8 cellular contexts compared by ENCODE assay signal in the genomic region with DNA sequence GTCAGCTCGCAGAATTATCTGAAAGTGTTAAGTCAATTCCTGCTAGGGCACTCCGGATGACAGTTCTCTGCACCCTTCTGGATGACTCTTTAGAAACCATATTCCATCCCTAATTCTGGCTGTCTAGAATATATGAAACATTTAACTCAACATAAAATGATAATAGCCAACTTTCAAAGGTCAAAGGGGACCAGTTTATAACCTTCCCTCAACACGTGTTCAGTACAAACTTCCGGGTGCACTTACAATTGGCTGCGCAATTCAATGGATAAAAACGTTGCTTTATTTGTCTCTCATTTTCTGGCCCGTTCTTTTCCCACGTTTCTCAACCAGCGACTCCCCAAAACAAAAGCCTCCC. TPM values are rescaled to one million over a fixed set of nuclear protein-coding genes. Genes with fewer than 3 reads are reported as not detected.
DNase-seq lines count a peak whose midpoint lies in the region; ATAC-seq and TF ChIP-seq lines count a peak whose summit lies in the region.

No MANE protein-coding gene starts in this region.

- H3K27ac ChIP-seq in DOHH2 (ENCODE audit: low read depth, low read length) (peak overlapping the region; percentile 94), KMS-11 (peak overlapping the region; percentile 47; the same call in 1 of the 2 replicates), lung (ENCODE audit: low read depth in 1 of 2, low read length in 1 of 2) (peak overlapping the region; percentile 36 to 83), uterus (peak overlapping the region; percentile 94 to 96)

- peak overlapping the region; percentile 66; the same call in 1 of the 2 replicates for H3K9ac ChIP-seq in KMS-11

- no peak for ATAC-seq in lung (ENCODE audit: insufficient read depth, low FRiP score)
- no peak for ATAC-seq in HG03280 (IDR thresholded peaks at IDR 0.05; ENCODE audit: unreplicated experiment)

- H3K4me3 ChIP-seq in DOHH2 (ENCODE audit: low read length) (peak overlapping the region; percentile 87), KMS-11 (IDR thresholded peaks at IDR 0.05; ENCODE audit: insufficient read depth, low read depth, low read length) (no peak overlapping the region), astrocyte of the spinal cord (ENCODE audit: low read depth, low read length) (peak overlapping the region; percentile 80), lung (peak overlapping the region; percentile 89), uterus (peak overlapping the region; percentile 78 to 95)

- H3K27me3 ChIP-seq in DOHH2 (ENCODE audit: control insufficient read depth, low read length), result no peaks in the 10 kb centered on the region
- H3K27me3 ChIP-seq in KMS-11 (ENCODE audit: insufficient read depth, low read depth), result no peaks in the 10 kb centered on the region
- H3K27me3 ChIP-seq in lung (ENCODE audit: control insufficient read depth, insufficient read depth), result no peaks in the 10 kb centered on the region
- H3K27me3 ChIP-seq in uterus, result no peaks in the 10 kb centered on the region

- H3K36me3 ChIP-seq in DOHH2 (ENCODE audit: control insufficient read depth, low read length), result peaks cover 26% of the 10 kb centered on the region
- no peaks in the 10 kb centered on the region for H3K36me3 ChIP-seq in KMS-11 (ENCODE audit: insufficient read depth)
- peaks cover 0 to 1% of the 10 kb centered on the region in 2 donors for H3K36me3 ChIP-seq in lung (ENCODE audit: control insufficient read depth in 2 of 2, insufficient read depth in 2 of 2, low read length in 2 of 2)
- H3K36me3 ChIP-seq in uterus, result no peaks in the 10 kb centered on the region

- intact Hi-C loops in uterus (cut with DNase I; ENCODE audit: low total_unique reads), result no loop called here

- H3K4me1 ChIP-seq in DOHH2 (ENCODE audit: control insufficient read depth, low read length) (peaks cover 17% of the 10 kb centered on the region), KMS-11 (ENCODE audit: low read depth, poor library complexity, severe bottlenecking) (peaks cover 3% of the 10 kb centered on the region), lung (ENCODE audit: control insufficient read depth in 2 of 2, insufficient read depth in 2 of 2, low read length in 2 of 2) (peaks cover 3 to 4% of the 10 kb centered on the region in 2 donors), uterus (peaks cover 5 to 9% of the 10 kb centered on the region in 2 donors)

- H3K9me3 ChIP-seq in DOHH2 (ENCODE audit: control insufficient read depth, insufficient read depth, low read length) (no peaks in the 10 kb centered on the region), lung (ENCODE audit: control insufficient read depth in 2 of 2, insufficient read depth in 1 of 2, low read length in 1 of 2) (no peaks in the 10 kb centered on the region), uterus (no peaks in the 10 kb centered on the region)

- H3K79me2 ChIP-seq in DOHH2 (ENCODE audit: control insufficient read depth, low read length), result peaks cover 63% of the 10 kb centered on the region
- H3K79me2 ChIP-seq in KMS-11 (ENCODE audit: insufficient read depth, low read depth), result peaks cover 57% of the 10 kb centered on the region

- 3 to 6% methylated on average over 9 of the region's 9 CpGs for WGBS in lung, 2 donors

- H4K20me1 ChIP-seq in DOHH2 (ENCODE audit: control insufficient read depth, insufficient read depth, low read depth, low read length), result peaks cover 15% of the 10 kb centered on the region; the same call in 1 of the 2 replicates
- no peaks in the 10 kb centered on the region for H4K20me1 ChIP-seq in KMS-11 (ENCODE audit: insufficient read depth)

- H3F3A ChIP-seq in DOHH2 (ENCODE audit: control insufficient read depth, insufficient read depth), result peaks cover 8% of the 10 kb centered on the region

- H3K9me2 ChIP-seq in DOHH2 (replicated peaks; ENCODE audit: control insufficient read depth, low read length), result no peaks in the 10 kb centered on the region

- no peak for TF ChIP-seq POLR2A in uterus (IDR thresholded peaks at IDR 0.05)

- H2AFZ ChIP-seq in KMS-11 (ENCODE audit: low read depth), result peak overlapping the region; percentile 38; the same call in 1 of the 2 replicates

- DNase-seq in astrocyte of the spinal cord (ENCODE audit: low read depth, low spot score) (peak; percentile 14), lung (ENCODE audit: low spot score) (no peak), uterus (no peak), glomerular visceral epithelial cell (ENCODE audit: extremely low spot score) (no peak), NCI-H146 treated with DMSO at 0.1 percent for 48 hours (lab: John Stamatoyannopoulos, UW; ENCODE audit: unreplicated experiment) (no peak)

- peak overlapping the region; percentile 92 for H3K4me2 ChIP-seq in DOHH2 (ENCODE audit: low read length)
- H3K4me2 ChIP-seq in KMS-11, result peak overlapping the region; percentile 36

- in situ Hi-C loops in astrocyte of the spinal cord (cut with HindIII; ENCODE audit: low sequenced_read_pairs), result no loop called here

- TF ChIP-seq CTCF in DOHH2 (IDR thresholded peaks at IDR 0.05; ENCODE audit: low read depth, low read length, poor library complexity, severe bottlenecking) (no peak), KMS-11 (conservative IDR thresholded peaks at IDR 0.05; ENCODE audit: low read depth, low read length) (no peak), astrocyte of the spinal cord (IDR thresholded peaks at IDR 0.05; ENCODE audit: low read depth, low read length) (no peak), lung (IDR thresholded peaks at IDR 0.05; ENCODE audit: control extremely low read depth, extremely low read depth) (no peak), uterus (IDR thresholded peaks at IDR 0.05) (no peak)

RNA-seq across cellular contexts. Expression of gene SBNO1, which starts 1.3 kb away (rescaled TPM):
- total RNA-seq in lung, result 10 to 100 TPM; 23.2 to 28.5 TPM
- 1 to 10 TPM; 4.7 to 7.5 TPM for polyA plus RNA-seq in lung
- 10 to 100 TPM; 16.8 to 40.5 (median 33.0) TPM for total RNA-seq in uterus

RNA-seq across cellular contexts. Expression of gene KMT5A, which starts 20.6 kb away (rescaled TPM):
- total RNA-seq in lung, result 10 to 100 TPM; 41.6 to 51.7 TPM
- 10 to 100 TPM; 21.1 to 22.5 TPM for polyA plus RNA-seq in lung
- total RNA-seq in uterus, result 10 to 100 TPM; 20.9 to 71.5 (median 42.1) TPM
